In genomic region chr16:49699718-49700117, GRCh38 we compare ENCODE assay signal across 13 cellular contexts.
DNase-seq lines count a peak whose midpoint lies in the region; ATAC-seq and TF ChIP-seq lines count a peak whose summit lies in the region.
"Had no signal": no experiment of that assay in that cellular context is flagged by ENCODE, and none has a peak within 500 bp of the region (broad histone marks: within the 10 kb centered on the region; RNA-seq: fewer than 3 reads in every experiment).

No MANE protein-coding gene starts in this region.

- H3K4me2 ChIP-seq in parathyroid adenoma (ENCODE audit: low read length) = no peak overlapping the region

- intact Hi-C loops in adrenal gland (cut with DNase I) = no loop called here
- intact Hi-C loops in left colon (cut with DNase I, micrococcal nuclease) = no loop called here
- intact Hi-C loops in natural killer cell (cut with micrococcal nuclease) = no loop called here

- no peaks in the 10 kb centered on the region for H3K9me3 ChIP-seq in adrenal gland (replicated peaks in 1 of 3)
- H3K9me3 ChIP-seq in right atrium auricular region = no peaks in the 10 kb centered on the region
- no peaks in the 10 kb centered on the region for H3K9me3 ChIP-seq in parathyroid adenoma (ENCODE audit: control insufficient read depth, low read length)

- WGBS in adrenal gland, 4 donors = 52 to 69% (median 66%) methylated on average over 3 of the region's 3 CpGs
- WGBS in urinary bladder = 77% methylated on average over 3 of the region's 3 CpGs

- no peaks in the 10 kb centered on the region for H3K36me3 Mint-ChIP-seq in natural killer cell
- H3K36me3 Mint-ChIP-seq: stimulated activated effector memory CD8-positive, alpha-beta T cell treated with anti-CD3 and anti-CD28 coated beads, Interleukin-12 subunit alpha, Interleukin-12 subunit beta, amount 100 ng/mL, for 72 hours had no signal

- H3K79me2 ChIP-seq in parathyroid adenoma = no peaks in the 10 kb centered on the region

- DNase-seq in adrenal gland (no peak), right atrium auricular region (ENCODE audit: low spot score) (no peak), left colon (no peak), natural killer cell (no peak), COLO829 (ENCODE audit: low spot score) (no peak)
- DNase-seq: activated naive CD4-positive, alpha-beta T cell treated with anti-CD3 and anti-CD28 coated beads, Interleukin-2, amount 50 U/mL, for 16 hours; cerebellar nuclear complex; mammary epithelial cell had no signal

- H3K27ac Mint-ChIP-seq in natural killer cell = no peak overlapping the region
- H3K27ac Mint-ChIP-seq: stimulated activated effector memory CD8-positive, alpha-beta T cell treated with anti-CD3 and anti-CD28 coated beads, Interleukin-12 subunit alpha, Interleukin-12 subunit beta, amount 100 ng/mL, for 72 hours had no signal

- peaks cover 11 to 18% of the 10 kb centered on the region in 2 donors for H3K4me1 ChIP-seq in adrenal gland (replicated peaks in 1 of 2)
- peaks cover 0 to 39% of the 10 kb centered on the region in 2 donors for H3K4me1 ChIP-seq in right atrium auricular region
- peaks cover 4% of the 10 kb centered on the region for H3K4me1 ChIP-seq in parathyroid adenoma
- H3K4me1 ChIP-seq in urinary bladder (ENCODE audit: insufficient read depth) = no peaks in the 10 kb centered on the region

- H3K27me3 ChIP-seq in adrenal gland (no peaks in the 10 kb centered on the region), right atrium auricular region (no peaks in the 10 kb centered on the region), parathyroid adenoma (ENCODE audit: control insufficient read depth, insufficient read depth, low read length) (no peaks in the 10 kb centered on the region)

- H3K27me3 Mint-ChIP-seq in natural killer cell (ENCODE audit: low read depth in 2 of 2) = peaks cover 23% of the 10 kb centered on the region in 2 donors

- no peak overlapping the region for H2AFZ ChIP-seq in parathyroid adenoma

- no peak for ATAC-seq in left colon
- no peak for ATAC-seq in natural killer cell
- ATAC-seq: HCT116; SK-N-SH treated with all-trans-retinoic acid at 6 μM for 48 hours; stimulated activated effector memory CD8-positive, alpha-beta T cell treated with anti-CD3 and anti-CD28 coated beads, Interleukin-12 subunit alpha, Interleukin-12 subunit beta, amount 100 ng/mL, for 72 hours had no signal

- no peak overlapping the region for H3K9ac ChIP-seq in parathyroid adenoma

- TF ChIP-seq POLR2A in adrenal gland (IDR thresholded peaks at IDR 0.05) = no peak

- H3K4me3 Mint-ChIP-seq in natural killer cell = no peak overlapping the region
- H3K4me3 Mint-ChIP-seq: stimulated activated effector memory CD8-positive, alpha-beta T cell treated with anti-CD3 and anti-CD28 coated beads, Interleukin-12 subunit alpha, Interleukin-12 subunit beta, amount 100 ng/mL, for 72 hours had no signal

- no peak for TF ChIP-seq CTCF in adrenal gland (IDR thresholded peaks at IDR 0.05)
- no peak for TF ChIP-seq CTCF in right atrium auricular region (IDR thresholded peaks at IDR 0.05)
- TF ChIP-seq CTCF in parathyroid adenoma (IDR thresholded peaks at IDR 0.05) = no peak
- no peak for TF ChIP-seq CTCF in natural killer cell (IDR thresholded peaks at IDR 0.05)

- no peaks in the 10 kb centered on the region for H3K4me1 Mint-ChIP-seq in natural killer cell
- H3K4me1 Mint-ChIP-seq: stimulated activated effector memory CD8-positive, alpha-beta T cell treated with anti-CD3 and anti-CD28 coated beads, Interleukin-12 subunit alpha, Interleukin-12 subunit beta, amount 100 ng/mL, for 72 hours had no signal

- H3K36me3 ChIP-seq in adrenal gland (replicated peaks in 1 of 2) (no peaks in the 10 kb centered on the region), right atrium auricular region (no peaks in the 10 kb centered on the region), parathyroid adenoma (ENCODE audit: control insufficient read depth, insufficient read depth, low read length) (no peaks in the 10 kb centered on the region), urinary bladder (ENCODE audit: insufficient read depth) (no peaks in the 10 kb centered on the region)

- peak overlapping the region in 3 of 5 donors; percentile 14 to 75 (median 43) for H3K27ac ChIP-seq in adrenal gland
- H3K27ac ChIP-seq in right atrium auricular region = peak overlapping the region; percentile 50 to 81
- peak overlapping the region; percentile 20 for H3K27ac ChIP-seq in parathyroid adenoma
- H3K27ac ChIP-seq in urinary bladder (ENCODE audit: low read depth) = peak overlapping the region; percentile 42

- H3K9me3 Mint-ChIP-seq in natural killer cell = no peaks in the 10 kb centered on the region
- H3K9me3 Mint-ChIP-seq: stimulated activated effector memory CD8-positive, alpha-beta T cell treated with anti-CD3 and anti-CD28 coated beads, Interleukin-12 subunit alpha, Interleukin-12 subunit beta, amount 100 ng/mL, for 72 hours had no signal

- H3K4me3 ChIP-seq in adrenal gland (no peak overlapping the region), right atrium auricular region (no peak overlapping the region), parathyroid adenoma (ENCODE audit: low read depth, low read length) (no peak overlapping the region), urinary bladder (ENCODE audit: low read depth, low read length) (no peak overlapping the region)
